24 cellular contexts compared by ENCODE assay signal in the genomic region with DNA sequence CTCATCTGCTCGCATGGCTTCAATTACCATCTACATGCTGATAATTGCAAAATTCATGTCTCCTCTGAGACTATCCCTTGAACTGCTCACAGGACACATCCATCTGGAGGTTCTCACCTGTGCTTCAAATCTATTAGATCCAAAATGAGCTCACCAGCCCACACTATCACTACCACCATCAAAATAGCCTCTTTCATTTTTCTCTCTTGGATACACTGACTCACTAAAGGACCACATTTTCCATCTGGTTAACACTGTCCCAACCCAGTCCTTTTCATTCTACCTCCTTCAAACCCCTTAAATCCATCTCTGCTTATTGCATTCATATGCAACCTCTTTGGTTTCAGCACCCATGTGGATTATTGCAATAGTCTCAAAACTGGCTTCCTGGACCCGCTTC.
"Had no signal": no experiment of that assay in that cellular context is flagged by ENCODE, and none has a peak within 500 bp of the region (broad histone marks: within the 10 kb centered on the region; RNA-seq: fewer than 3 reads in every experiment).

No MANE protein-coding gene starts in this region.

- H3K4me3 ChIP-seq: body of pancreas, lower lobe of right lung, neural progenitor cell, psoas muscle, sigmoid colon, tibial nerve had no signal

- DNase-seq: activated CD4-positive, alpha-beta memory T cell treated with anti-CD3 and anti-CD28 coated beads, Interleukin-2, amount 10 ng/mL, durations not matched to agents 7 days and 5 days; activated CD4-positive, alpha-beta T cell treated with anti-CD3 and anti-CD28 coated beads for 4 hours; activated CD4-positive, CD25-positive, alpha-beta regulatory T cell; activated T-cell treated with anti-CD3 and anti-CD28 coated beads for 4 hours; body of pancreas; dermis blood vessel endothelial cell; effector CD8-positive, alpha-beta T cell; kidney glomerular epithelial cell; lower lobe of right lung; mesenchymal stem cell; natural killer cell; occipital lobe; psoas muscle; sigmoid colon; small intestine; stimulated activated CD4-positive, alpha-beta T cell treated with anti-CD3 and anti-CD28 coated beads, Interleukin-4, amount 100 ng/mL, for 24 hours; T-helper 17 cell had no signal

- H3K36me3 Mint-ChIP-seq: natural killer cell; neural progenitor cell; stimulated activated effector memory CD8-positive, alpha-beta T cell treated with anti-CD3 and anti-CD28 coated beads, Interleukin-12 subunit alpha, Interleukin-12 subunit beta, amount 100 ng/mL, for 72 hours had no signal

- H3K27me3 ChIP-seq: body of pancreas, neural progenitor cell, sigmoid colon, tibial nerve had no signal

- ATAC-seq: body of pancreas; left lobe of liver; lower lobe of right lung; natural killer cell; psoas muscle; SK-N-SH treated with all-trans-retinoic acid at 6 μM for 48 hours; stimulated activated effector memory CD8-positive, alpha-beta T cell treated with anti-CD3 and anti-CD28 coated beads, Interleukin-12 subunit alpha, Interleukin-12 subunit beta, amount 100 ng/mL, for 72 hours; T-helper 17 cell had no signal

- H3K4me1 Mint-ChIP-seq: natural killer cell, neural progenitor cell, T-helper 17 cell had no signal

- H3K4me1 ChIP-seq: body of pancreas, lower lobe of right lung, neural progenitor cell, parathyroid adenoma, psoas muscle, sigmoid colon, tibial nerve had no signal

- H3K36me3 ChIP-seq: lower lobe of right lung, neural progenitor cell, sigmoid colon, tibial nerve had no signal

- H3K27ac Mint-ChIP-seq: activated CD4-positive, alpha-beta memory T cell treated with anti-CD3 and anti-CD28 coated beads, Interleukin-2, amount 10 ng/mL, durations not matched to agents 7 days and 5 days; natural killer cell; neural progenitor cell; stimulated activated effector memory CD8-positive, alpha-beta T cell treated with anti-CD3 and anti-CD28 coated beads, Interleukin-12 subunit alpha, Interleukin-12 subunit beta, amount 100 ng/mL, for 72 hours; T-helper 17 cell had no signal

- H3K9me3 Mint-ChIP-seq: activated CD4-positive, alpha-beta memory T cell treated with anti-CD3 and anti-CD28 coated beads, Interleukin-2, amount 10 ng/mL, durations not matched to agents 7 days and 5 days had no signal

- H3K9me3 ChIP-seq: body of pancreas, psoas muscle, sigmoid colon had no signal

- H3K27me3 Mint-ChIP-seq: activated CD4-positive, alpha-beta memory T cell treated with anti-CD3 and anti-CD28 coated beads, Interleukin-2, amount 10 ng/mL, durations not matched to agents 7 days and 5 days; T-helper 17 cell had no signal

- H3K27ac ChIP-seq: body of pancreas, epithelial cell of prostate, lower lobe of right lung, neural progenitor cell, parathyroid adenoma, psoas muscle, sigmoid colon, tibial nerve had no signal

- H3K4me3 Mint-ChIP-seq: activated CD4-positive, alpha-beta memory T cell treated with anti-CD3 and anti-CD28 coated beads, Interleukin-2, amount 10 ng/mL, durations not matched to agents 7 days and 5 days; natural killer cell; neural progenitor cell; stimulated activated effector memory CD8-positive, alpha-beta T cell treated with anti-CD3 and anti-CD28 coated beads, Interleukin-12 subunit alpha, Interleukin-12 subunit beta, amount 100 ng/mL, for 72 hours; T-helper 17 cell had no signal
